Comparison of ENCODE assay signal across 8 cellular contexts in the genomic region with DNA sequence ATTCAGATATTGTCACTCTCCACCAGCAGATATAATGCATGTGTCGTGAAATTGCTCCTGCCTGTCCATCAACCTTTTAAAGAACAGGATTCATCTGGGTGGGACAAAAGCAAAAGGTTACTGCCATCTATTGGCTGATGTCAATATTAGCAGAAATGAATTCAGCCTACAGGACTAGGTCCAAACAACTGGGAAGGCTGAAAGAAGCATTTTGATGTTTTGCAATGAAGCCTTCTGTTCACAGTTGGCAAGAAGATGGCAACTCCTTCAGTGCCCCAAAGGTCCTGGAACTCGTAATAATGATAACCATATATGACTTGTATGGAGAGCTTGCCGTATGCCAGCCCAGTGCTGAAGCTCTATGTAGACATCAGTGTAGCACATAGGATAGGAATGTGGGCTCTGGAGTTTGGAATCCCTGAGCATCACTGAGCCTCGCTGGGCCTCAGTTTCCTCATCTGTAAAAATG. TPM values are rescaled to one million over a fixed set of nuclear protein-coding genes. Genes with fewer than 3 reads are reported as not detected.
DNase-seq lines count a peak whose midpoint lies in the region; ATAC-seq and TF ChIP-seq lines count a peak whose summit lies in the region.

No MANE protein-coding gene starts in this region.

- H3K27ac Mint-ChIP-seq in CD4-positive, alpha-beta T cell, result no peak overlapping the region

- no peak overlapping the region for H3K4me3 ChIP-seq in Jurkat, Clone E6-1 (ENCODE audit: low read length)

- no peak for DNase-seq in CD4-positive, alpha-beta T cell
- DNase-seq in GM19238 (ENCODE audit: insufficient read length, low spot score), result peak; percentile 45
- peak; percentile 35 for DNase-seq in Jurkat, Clone E6-1 (ENCODE audit: low read depth, low spot score)
- peak; percentile 86 for DNase-seq in SK-MEL-5 (ENCODE audit: low read depth, low spot score)
- DNase-seq in fibroblast of gingiva (ENCODE audit: low read depth), result peak; percentile 76
- no peak for DNase-seq in omental fat pad (ENCODE audit: low spot score)

- intact Hi-C loops in CD4-positive, alpha-beta T cell (cut with DNase I, micrococcal nuclease), result loop anchor here (2.0 to 10.0 kb wide), 3 partner anchors 486 to 648 kb away; no protein-coding TSS in a partner anchor

- in situ Hi-C loops in SK-MEL-5 (cut with HindIII; ENCODE audit: low pct_unique_long_range_greater_than_20kb, low sequenced_read_pairs), result no loop called here

- no peak for ATAC-seq in CD4-positive, alpha-beta T cell (ENCODE audit: poor library complexity)
- ATAC-seq in omental fat pad (ENCODE audit: low FRiP score) (peak; percentile 58), HG02938 (IDR thresholded peaks at IDR 0.05; ENCODE audit: unreplicated experiment) (no peak), HG03196 (IDR thresholded peaks at IDR 0.05; ENCODE audit: unreplicated experiment) (no peak)

- peak; percentile 73 for TF ChIP-seq CTCF in CD4-positive, alpha-beta T cell (IDR thresholded peaks at IDR 0.05)
- peak in 1 of 3 donors; percentile 14 for TF ChIP-seq CTCF in omental fat pad (IDR thresholded peaks at IDR 0.05)

- H3K27me3 Mint-ChIP-seq in CD4-positive, alpha-beta T cell, result no peaks in the 10 kb centered on the region

- no peaks in the 10 kb centered on the region for H3K9me3 Mint-ChIP-seq in CD4-positive, alpha-beta T cell

- no peak overlapping the region for H3K27ac ChIP-seq in CD4-positive, alpha-beta T cell (ENCODE audit: low read depth, low read length)

- POLR2A ChIA-PET in CD4-positive, alpha-beta T cell (lab: Charles Lee), result no interaction called here

- no peaks in the 10 kb centered on the region for H3K36me3 Mint-ChIP-seq in CD4-positive, alpha-beta T cell (ENCODE audit: low read depth)

- H3K4me1 Mint-ChIP-seq in CD4-positive, alpha-beta T cell (ENCODE audit: low read depth), result peaks cover 5% of the 10 kb centered on the region

- no peak overlapping the region for H3K4me3 Mint-ChIP-seq in CD4-positive, alpha-beta T cell

- no peaks in the 10 kb centered on the region for H3K27me3 ChIP-seq in CD4-positive, alpha-beta T cell (ENCODE audit: control insufficient read depth, insufficient read depth, low read length)

- CTCF ChIA-PET in CD4-positive, alpha-beta T cell (lab: Charles Lee), result no interaction called here

- no peaks in the 10 kb centered on the region for H3K9me3 ChIP-seq in CD4-positive, alpha-beta T cell (ENCODE audit: control insufficient read depth, low read length)

RNA-seq across cellular contexts. Expression of a gene that starts 7.5 kb away (rescaled TPM):
- under 1 TPM; 0.20 to 0.27 TPM for total RNA-seq in CD4-positive, alpha-beta T cell
- polyA plus RNA-seq in Jurkat, Clone E6-1 (2012; ENCODE audit: insufficient read depth, insufficient read length), result not detected
- total RNA-seq in SK-MEL-5 (2014; rRNA removed; shearing (Covaris generic)), result 0.13 TPM in 1 of 2 replicates, not detected in the other
- not detected in 2 replicates for polyA plus RNA-seq in SK-MEL-5 (2015; cell fraction: cytosol; rRNA removed)
- not detected in 2 replicates for polyA plus RNA-seq in SK-MEL-5 (2015; cell fraction: nucleus; rRNA removed)
- total RNA-seq in omental fat pad, result 1 to 10 TPM in 1 of 4 donors, under 1 TPM in 2, not detected in 1; 0.50 to 2.2 (median 0.56) TPM

Comparison
In these comparisons a context has a peak if more than half of its experiments do, and no peak if none do; other contexts are left out.
1. DNase-seq: peak in GM19238 (single experiment), Jurkat, Clone E6-1 (single experiment), SK-MEL-5 (single experiment) and fibroblast of gingiva (single experiment); none in CD4-positive, alpha-beta T cell (0 of 10) and omental fat pad (single experiment).